In genomic region chr5:42555010-42555409, GRCh38 we compare ENCODE assay signal across 17 cellular contexts.
A peak's percentile ranks its signal among the peaks of the same experiment; 100 is the strongest.
DNase-seq lines count a peak whose midpoint lies in the region; ATAC-seq, FAIRE-seq and TF ChIP-seq lines count a peak whose summit lies in the region.
"Had no signal": no experiment of that assay in that cellular context is flagged by ENCODE, and none has a peak within 500 bp of the region (broad histone marks: within the 10 kb centered on the region; RNA-seq: fewer than 3 reads in every experiment).

No MANE protein-coding gene starts in this region.

- H2BK20ac ChIP-seq in IMR-90 (ENCODE audit: low read depth, low read length) = no peak overlapping the region

- H2AK5ac ChIP-seq in IMR-90 (ENCODE audit: low read depth, low read length) = no peak overlapping the region

- no peak overlapping the region for H3K9ac ChIP-seq in IMR-90 (ENCODE audit: low read depth, low read length)
- H3K9ac ChIP-seq in HepG2 (ENCODE audit: insufficient read depth, low read depth, low read length) = no peak overlapping the region

- no peaks in the 10 kb centered on the region for H3K79me2 ChIP-seq in HepG2 (ENCODE audit: insufficient read depth, low read length)

- H4K5ac ChIP-seq in IMR-90 (ENCODE audit: low read depth, low read length) = no peak overlapping the region

- no TSS peak for BruUV-seq in IMR-90 (replicated peaks; lab: Mats Ljungman, UMichigan)
- BruUV-seq in HepG2 (replicated peaks; lab: Mats Ljungman, UMichigan) = no TSS peak

- TF ChIP-seq RAD21 in A549 (conservative IDR thresholded peaks at IDR 0.05 in 1 of 2, IDR thresholded peaks at IDR 0.05 in 1 of 2) (no peak), IMR-90 (IDR thresholded peaks at IDR 0.05; ENCODE audit: low read length) (no peak), HepG2 (CRISPR knock-in tag; IDR thresholded peaks at IDR 0.05) (no peak)

- H3K4me3 ChIP-seq in A549 (no peak overlapping the region), IMR-90 (ENCODE audit: insufficient read depth, low read depth, low read length) (no peak overlapping the region), HepG2 (replicated peaks in 1 of 3; ENCODE audit: insufficient read depth in 1 of 3, low read depth in 2 of 3, low read length in 3 of 3) (no peak overlapping the region), gastrocnemius medialis (peak overlapping the region in 1 of 4 donors; percentile 3), body of pancreas (no peak overlapping the region)

- H2AFZ ChIP-seq in IMR-90 (replicated peaks; ENCODE audit: low read length, poor library complexity) (no peak overlapping the region), HepG2 (ENCODE audit: low read length) (no peak overlapping the region)

- no peak overlapping the region for H3K27ac ChIP-seq in A549
- H3K27ac ChIP-seq in IMR-90 (ENCODE audit: insufficient read depth, low read length) = no peak overlapping the region
- H3K27ac ChIP-seq in HepG2 (ENCODE audit: extremely low read length, insufficient read depth, low read length) = no peak overlapping the region
- peak overlapping the region; percentile 82 to 89 (median 88) for H3K27ac ChIP-seq in gastrocnemius medialis
- no peak overlapping the region for H3K27ac ChIP-seq in body of pancreas
- H3K27ac ChIP-seq: C4-2B had no signal

- no peak overlapping the region for H3K23ac ChIP-seq in IMR-90 (ENCODE audit: low read depth, low read length)

- H3K56ac ChIP-seq in IMR-90 (ENCODE audit: extremely low read depth, insufficient read depth, low read length) = no peak overlapping the region

- no peaks in the 10 kb centered on the region for H3K9me3 ChIP-seq in A549
- no peaks in the 10 kb centered on the region for H3K9me3 ChIP-seq in IMR-90 (ENCODE audit: control insufficient read depth, insufficient read depth, low read length)
- H3K9me3 ChIP-seq in HepG2 (ENCODE audit: low read length) = no peaks in the 10 kb centered on the region
- H3K9me3 ChIP-seq in gastrocnemius medialis = no peaks in the 10 kb centered on the region
- H3K9me3 ChIP-seq in body of pancreas = no peaks in the 10 kb centered on the region
- H3K9me3 ChIP-seq: Caco-2 had no signal

- no peak overlapping the region for H3K18ac ChIP-seq in IMR-90 (ENCODE audit: low read depth, low read length)

- H2BK120ac ChIP-seq in IMR-90 (ENCODE audit: low read depth, low read length) = no peak overlapping the region

- no peak overlapping the region for H2BK5ac ChIP-seq in IMR-90 (ENCODE audit: low read depth, low read length, poor library complexity, severe bottlenecking)

- POLR2A ChIA-PET in A549 (lab: Yijun Ruan, JAX) = no interaction called here
- POLR2A ChIA-PET in IMR-90 (lab: Charles Lee; ENCODE audit: unreplicated experiment) = no interaction called here
- POLR2A ChIA-PET in HepG2 (lab: Yijun Ruan, JAX) = no interaction called here

- H3K4ac ChIP-seq in IMR-90 (ENCODE audit: low read depth, low read length) = no peak overlapping the region

- TF ChIP-seq POLR2A in A549 (IDR thresholded peaks at IDR 0.05; ENCODE audit: low read length) (no peak), IMR-90 (IDR thresholded peaks at IDR 0.05; ENCODE audit: low read depth, low read length) (no peak), HepG2 (IDR thresholded peaks at IDR 0.05; ENCODE audit: insufficient read depth in 1 of 2, low read depth in 2 of 2, low read length in 2 of 2) (no peak), gastrocnemius medialis (IDR thresholded peaks at IDR 0.05) (no peak), body of pancreas (IDR thresholded peaks at IDR 0.05) (no peak)

- H3K4me2 ChIP-seq in A549 = no peak overlapping the region
- H3K4me2 ChIP-seq in IMR-90 (ENCODE audit: low read depth, low read length) = no peak overlapping the region
- no peak overlapping the region for H3K4me2 ChIP-seq in HepG2 (ENCODE audit: low read depth, low read length)

- H3K14ac ChIP-seq in IMR-90 (replicated peaks; ENCODE audit: low read depth, low read length) = no peak overlapping the region

- H3K36me3 ChIP-seq in IMR-90 (ENCODE audit: control insufficient read depth, insufficient read depth, low read length) = no peaks in the 10 kb centered on the region
- no peaks in the 10 kb centered on the region for H3K36me3 ChIP-seq in HepG2 (replicated peaks in 1 of 2; ENCODE audit: control insufficient read depth in 1 of 2, insufficient read depth in 2 of 2, low read length in 2 of 2)
- H3K36me3 ChIP-seq in gastrocnemius medialis = no peaks in the 10 kb centered on the region
- H3K36me3 ChIP-seq in body of pancreas (replicated peaks in 1 of 2; ENCODE audit: insufficient read depth in 1 of 2, low read depth in 2 of 2) = no peaks in the 10 kb centered on the region

- 76% methylated on average over 1 of the region's 1 CpG for WGBS in A549 (ENCODE audit: missing lambda C conversion rate)
- no CpG with 5 or more reads among the region's 1 CpG for WGBS in IMR-90 (ENCODE audit: extremely low coverage in 2 of 2, insufficient read length in 1 of 2), 2 experiments
- WGBS in HepG2 (ENCODE audit: low lambda C conversion rate) = 50% methylated on average over 1 of the region's 1 CpG
- WGBS in body of pancreas, 2 donors = 94 to 95% methylated on average over 1 of the region's 1 CpG

- FAIRE-seq in A549 (lab: Jason Lieb, UNC) = no peak
- FAIRE-seq in HepG2 (lab: Jason Lieb, UNC) = no peak
- FAIRE-seq: A204.1, D721Med had no signal

- H3K27me3 ChIP-seq in IMR-90 (ENCODE audit: control insufficient read depth, insufficient read depth, low read length) (no peaks in the 10 kb centered on the region), HepG2 (ENCODE audit: control insufficient read depth in 1 of 2, insufficient read depth in 2 of 2, low read length in 2 of 2) (no peaks in the 10 kb centered on the region), gastrocnemius medialis (no peaks in the 10 kb centered on the region), body of pancreas (no peaks in the 10 kb centered on the region)

- H3K4me1 ChIP-seq in A549 (no peaks in the 10 kb centered on the region), IMR-90 (ENCODE audit: control insufficient read depth, insufficient read depth, low read length) (no peaks in the 10 kb centered on the region), HepG2 (ENCODE audit: insufficient read depth, low read length) (no peaks in the 10 kb centered on the region), gastrocnemius medialis (peaks cover 49% of the 10 kb centered on the region in 2 donors), body of pancreas (peaks cover 7% of the 10 kb centered on the region)
- H3K4me1 ChIP-seq: Caco-2 had no signal

- H4K20me1 ChIP-seq in IMR-90 (ENCODE audit: insufficient read depth, low read length) = no peaks in the 10 kb centered on the region
- H4K20me1 ChIP-seq in HepG2 (ENCODE audit: insufficient read depth, low read length) = no peaks in the 10 kb centered on the region

- no peak overlapping the region for H4K8ac ChIP-seq in IMR-90 (ENCODE audit: low read depth in 2 of 2, low read length in 2 of 2)

- H3K9me1 ChIP-seq in IMR-90 (ENCODE audit: insufficient read depth, low read length) = no peaks in the 10 kb centered on the region

- H2BK15ac ChIP-seq in IMR-90 (ENCODE audit: low read depth, low read length) = no peak overlapping the region

- dilution Hi-C loops in IMR-90 (cut with HindIII; ENCODE audit: low sequenced_read_pairs, unreplicated experiment) = no loop called here

- H2AK9ac ChIP-seq in IMR-90 (replicated peaks; ENCODE audit: low read depth, low read length, poor library complexity) = no peak overlapping the region

- TF ChIP-seq EP300 in A549 (IDR thresholded peaks at IDR 0.05) (no peak), HepG2 (IDR thresholded peaks at IDR 0.05; ENCODE audit: low read depth in 2 of 2, low read length in 2 of 2) (no peak), HepG2 (CRISPR knock-in tag; IDR thresholded peaks at IDR 0.05; ENCODE audit: borderline replicate concordance) (no peak)

- TF ChIP-seq CTCF in A549 (IDR thresholded peaks at IDR 0.05) = no peak
- TF ChIP-seq CTCF in IMR-90 (conservative IDR thresholded peaks at IDR 0.05; ENCODE audit: low read depth, low read length) = no peak
- TF ChIP-seq CTCF in HepG2 (CRISPR knock-in tag; IDR thresholded peaks at IDR 0.05) = no peak
- TF ChIP-seq CTCF in gastrocnemius medialis (IDR thresholded peaks at IDR 0.05 in 4 of 5, conservative IDR thresholded peaks at IDR 0.05 in 1 of 5) = no peak
- TF ChIP-seq CTCF in body of pancreas (IDR thresholded peaks at IDR 0.05) = no peak

- CTCF ChIA-PET in A549 (lab: Yijun Ruan, JAX) (interaction anchor here (1.4 to 1.6 kb wide), 2 partner anchors 10 to 29 kb away, joined by 4 to 5 read pairs; no protein-coding TSS in a partner anchor), IMR-90 (lab: Yijun Ruan, JAX) (interaction anchor here (1.3 kb wide), 1 partner anchor 30 kb away, joined by 3 read pairs; no protein-coding TSS in a partner anchor), HepG2 (lab: Yijun Ruan, JAX; ENCODE audit: low intra/inter-chr PET ratio, low total read pairs) (no interaction called here)

- H4K91ac ChIP-seq in IMR-90 (ENCODE audit: insufficient read depth, low read depth, low read length) = no peak overlapping the region

- no peaks in the 10 kb centered on the region for H3K79me1 ChIP-seq in IMR-90 (ENCODE audit: low read depth in 1 of 2, low read length in 2 of 2)

- in situ Hi-C loops in IMR-90 (cut with MboI; ENCODE audit: low sequenced_read_pairs) = no loop called here
- in situ Hi-C loops in HepG2 (cut with HindIII; ENCODE audit: extremely low pct_ligation_motif_present, low pct_unique_long_range_greater_than_20kb) = no loop called here
- in situ Hi-C loops in gastrocnemius medialis (cut with MboI; ENCODE audit: low sequenced_read_pairs in 4 of 4) = no loop called here

- DNase-seq in A549 (ENCODE audit: low read depth in 1 of 2, low spot score in 1 of 2) (no peak), IMR-90 (no peak), HepG2 (ENCODE audit: low spot score) (peak; percentile 2), gastrocnemius medialis (no peak), body of pancreas (no peak), NCI-H774 (lab: John Stamatoyannopoulos, UW) (no peak)
- no peak for DNase-seq in activated T-cell treated with anti-CD3 and anti-CD28 coated beads, Interleukin-2, amount 50 U/mL, for 48 hours
- DNase-seq: AML-193; Caco-2; CD4-positive, alpha-beta T cell; DMS79 treated with DMSO at 0.1 percent for 48 hours; GF-D8; GOT3; H9 had no signal

- intact Hi-C loops in IMR-90 (cut with micrococcal nuclease) = no loop called here
- intact Hi-C loops in HepG2 (cut with micrococcal nuclease; ENCODE audit: unreplicated experiment) = no loop called here
- intact Hi-C loops in gastrocnemius medialis (cut with DNase I; ENCODE audit: low total_unique reads) = loop anchor here (2.0 kb wide), 1 partner anchor 36 kb away; no protein-coding TSS in a partner anchor
- intact Hi-C loops in body of pancreas (cut with DNase I) = no loop called here

- no peak for ATAC-seq in A549
- ATAC-seq in IMR-90 (ENCODE audit: low read depth) = no peak
- peak; percentile 38; the same call in 2 of the 3 replicates for ATAC-seq in HepG2
- ATAC-seq in gastrocnemius medialis = peak; percentile 91 to 92
- no peak for ATAC-seq in body of pancreas

TF ChIP-seq in A549, 52 proteins besides CTCF, POLR2A, EP300 and RAD21 (continues in another document):
- TF ChIP-seq MAFK (IDR thresholded peaks at IDR 0.05; ENCODE audit: partially characterized antibody) = peak; percentile 98

TF ChIP-seq in IMR-90, 13 proteins besides CTCF, POLR2A, EP300 and RAD21 (continues in another document):
- peak; percentile 99 for TF ChIP-seq MAFK (IDR thresholded peaks at IDR 0.05; ENCODE audit: low read depth, low read length)

TF ChIP-seq in HepG2, 621 proteins besides CTCF, POLR2A, EP300 and RAD21 (continues in another document):
- TF ChIP-seq FOSL2 (CRISPR knock-in tag; IDR thresholded peaks at IDR 0.05) = 0 out of 2 replicates have a peak, but pooled peaks have one; percentile 20
- TF ChIP-seq MAFF (IDR thresholded peaks at IDR 0.05; ENCODE audit: low read depth, low read length) = peak; percentile 99

Comparison
In these comparisons a context has a peak if more than half of its experiments do, and no peak if none do; other contexts are left out.
1. ATAC-seq: peak in HepG2 (single experiment) and gastrocnemius medialis (2 of 2); none in A549 (0 of 2), IMR-90 (single experiment) and body of pancreas (single experiment).
2. H3K27ac ChIP-seq: peak in gastrocnemius medialis (4 of 4); none in A549 (0 of 2), IMR-90 (single experiment), HepG2 (single experiment) and body of pancreas (0 of 4).
3. Of the 38 proteins assayed by ChIP-seq in both HepG2 and A549: peak only in HepG2: FOSL2; only in A549: none; in both: MAFK; in neither: 36.